9 cellular contexts compared by ENCODE assay signal in the genomic region with DNA sequence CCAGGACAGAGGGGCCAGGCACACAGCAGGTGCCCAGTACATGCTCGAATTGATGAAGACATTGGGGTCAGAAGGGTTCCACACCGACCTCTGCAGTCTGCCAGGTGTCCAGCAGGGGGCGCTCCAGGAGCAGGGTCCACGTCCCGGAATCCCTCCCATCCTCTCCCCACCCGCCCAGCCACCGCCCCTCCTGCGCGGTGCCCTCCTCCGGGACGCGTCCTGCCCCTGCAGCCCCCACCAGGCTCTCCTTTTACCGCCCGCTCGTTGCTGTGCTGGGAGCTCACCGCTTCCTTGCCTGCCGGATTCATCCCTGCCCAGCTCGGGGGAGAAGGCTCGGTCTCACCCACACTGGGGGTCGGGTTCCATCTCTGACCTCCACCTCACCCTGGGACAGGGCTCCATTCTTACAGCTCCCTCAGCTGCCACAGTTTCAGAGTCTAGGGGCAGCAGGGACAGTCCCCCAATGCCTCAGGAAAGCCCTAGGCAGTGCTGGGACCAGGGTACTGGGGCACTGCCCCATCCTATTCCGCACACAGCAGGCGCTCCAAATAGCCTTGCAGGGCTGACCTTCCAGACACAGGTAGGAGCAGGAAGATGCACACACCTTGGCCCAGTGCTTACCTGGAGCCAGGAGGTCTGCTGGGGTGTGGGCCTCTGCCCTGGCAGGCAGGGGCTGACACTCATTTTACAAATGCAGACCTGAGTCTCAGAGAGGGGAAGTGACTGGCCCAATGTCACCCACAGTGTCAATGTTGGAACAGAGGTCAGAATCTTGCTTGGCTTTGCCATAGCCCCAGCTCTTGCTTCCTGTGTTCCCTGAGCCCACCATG. TPM values are rescaled to one million over a fixed set of nuclear protein-coding genes. Genes with fewer than 3 reads are reported as not detected.
DNase-seq lines count a peak whose midpoint lies in the region; ATAC-seq, FAIRE-seq and TF ChIP-seq lines count a peak whose summit lies in the region.
"Had no signal": no experiment of that assay in that cellular context is flagged by ENCODE, and none has a peak within 500 bp of the region (broad histone marks: within the 10 kb centered on the region; RNA-seq: fewer than 3 reads in every experiment).

No MANE protein-coding gene starts in this region.

- FAIRE-seq in astrocyte (lab: Jason Lieb, UNC) = no peak
- FAIRE-seq: A204.1 had no signal

- no peak overlapping the region for H3K27ac Mint-ChIP-seq in astrocyte (ENCODE audit: unreplicated experiment)

- H3K4me2 ChIP-seq in astrocyte (ENCODE audit: low read length) = peak overlapping the region; percentile 73

- H4K20me1 ChIP-seq in astrocyte (ENCODE audit: insufficient read depth, low read length) = no peaks in the 10 kb centered on the region

- no peaks in the 10 kb centered on the region for H3K36me3 ChIP-seq in astrocyte (ENCODE audit: insufficient read depth, low read length)
- no peaks in the 10 kb centered on the region for H3K36me3 ChIP-seq in iPS DF 6.9 (ENCODE audit: control insufficient read depth, insufficient read depth, low read length)

- H3K4me3 ChIP-seq in Jurkat, Clone E6-1 (ENCODE audit: low read length) = no peak overlapping the region
- H3K4me3 ChIP-seq in astrocyte (ENCODE audit: insufficient read depth, low read depth, low read length) (no peak overlapping the region), iPS DF 6.9 (ENCODE audit: low read length) (peak overlapping the region; percentile 18; the same call in 1 of the 2 replicates)

- no peak overlapping the region for H3K9ac ChIP-seq in astrocyte (ENCODE audit: low read length)

- no peaks in the 10 kb centered on the region for H3K36me3 Mint-ChIP-seq in astrocyte (ENCODE audit: low read depth, unreplicated experiment)

- DNase-seq in DMS 273 (lab: John Stamatoyannopoulos, UW; ENCODE audit: unreplicated experiment) = peak; percentile 79
- DNase-seq in DMS 273 treated with DMSO at 0.1 percent for 48 hours (lab: John Stamatoyannopoulos, UW) = no peak
- peak; percentile 26 for DNase-seq in Jurkat, Clone E6-1 (ENCODE audit: low read depth, low spot score)
- peak; percentile 7 to 66 (median 52) for DNase-seq in T-helper 2 cell
- no peak for DNase-seq in astrocyte (ENCODE audit: low read depth)
- peak; percentile 77 for DNase-seq in iPS DF 6.9 (ENCODE audit: low read depth, low spot score)
- peak; percentile 55 to 76 (median 71) for DNase-seq in stimulated activated CD4-positive, alpha-beta T cell treated with anti-CD3 and anti-CD28 coated beads, Interleukin-12 subunit alpha, Interleukin-12 subunit beta, amount 100 ng/mL, for 48 hours (ENCODE audit: low read depth in 2 of 3, low spot score in 1 of 3)

- WGBS in iPS DF 6.9 (ENCODE audit: insufficient coverage, insufficient read length) = no CpG with 5 or more reads among the region's 22 CpGs

- no peaks in the 10 kb centered on the region for H3K79me2 ChIP-seq in astrocyte (ENCODE audit: insufficient read depth, low read length)

- no peak for ATAC-seq in HG02571 (IDR thresholded peaks at IDR 0.05; ENCODE audit: unreplicated experiment)

- H3K9me3 ChIP-seq in astrocyte (ENCODE audit: insufficient read depth, low read depth, low read length) = no peaks in the 10 kb centered on the region
- no peaks in the 10 kb centered on the region for H3K9me3 ChIP-seq in iPS DF 6.9 (ENCODE audit: control insufficient read depth, insufficient read depth, low read length)

- H3K9me3 Mint-ChIP-seq in astrocyte (ENCODE audit: unreplicated experiment) = no peaks in the 10 kb centered on the region

- peaks cover 40% of the 10 kb centered on the region for H3K27me3 Mint-ChIP-seq in astrocyte (ENCODE audit: low read depth, unreplicated experiment)

- H3K4me1 Mint-ChIP-seq in astrocyte (ENCODE audit: low read depth, unreplicated experiment) = no peaks in the 10 kb centered on the region

- H3K4me1 ChIP-seq in astrocyte (ENCODE audit: insufficient read depth, low read length) (no peaks in the 10 kb centered on the region), iPS DF 6.9 (ENCODE audit: control insufficient read depth, insufficient read depth, low read length) (peaks cover 5% of the 10 kb centered on the region; the same call in 1 of the 2 replicates)

- TF ChIP-seq CTCF in astrocyte (IDR thresholded peaks at IDR 0.05; ENCODE audit: insufficient read depth, low read depth, low read length) = peak; percentile 65

- no peak overlapping the region for H3K27ac ChIP-seq in astrocyte (ENCODE audit: low read depth, low read length)
- H3K27ac ChIP-seq in iPS DF 6.9 (ENCODE audit: low read length) = no peak overlapping the region

- H3K4me3 Mint-ChIP-seq in astrocyte (ENCODE audit: unreplicated experiment) = no peak overlapping the region

- peak overlapping the region; percentile 77 for H2AFZ ChIP-seq in astrocyte (ENCODE audit: low read depth, low read length)

- H3K27me3 ChIP-seq in astrocyte (ENCODE audit: insufficient read depth, low read length) = no peaks in the 10 kb centered on the region
- no peaks in the 10 kb centered on the region for H3K27me3 ChIP-seq in iPS DF 6.9 (ENCODE audit: control insufficient read depth, insufficient read depth, low read length)

RNA-seq across cellular contexts. Expression of a gene that starts 31.0 kb away (rescaled TPM):
- not detected for polyA plus RNA-seq in Jurkat, Clone E6-1 (2012; ENCODE audit: insufficient read depth, insufficient read length)
- 3.1 and 3.3 TPM in 2 replicates for total RNA-seq in astrocyte

Comparison
In these comparisons a context has a peak if more than half of its experiments do, and no peak if none do; other contexts are left out.
1. DNase-seq: peak in DMS 273 (single experiment), Jurkat, Clone E6-1 (single experiment), T-helper 2 cell (5 of 5), iPS DF 6.9 (single experiment) and stimulated activated CD4-positive, alpha-beta T cell treated with anti-CD3 and anti-CD28 coated beads, Interleukin-12 subunit alpha, Interleukin-12 subunit beta, amount 100 ng/mL, for 48 hours (3 of 3); none in DMS 273 treated with DMSO at 0.1 percent for 48 hours (single experiment) and astrocyte (single experiment).